In the genomic region with DNA sequence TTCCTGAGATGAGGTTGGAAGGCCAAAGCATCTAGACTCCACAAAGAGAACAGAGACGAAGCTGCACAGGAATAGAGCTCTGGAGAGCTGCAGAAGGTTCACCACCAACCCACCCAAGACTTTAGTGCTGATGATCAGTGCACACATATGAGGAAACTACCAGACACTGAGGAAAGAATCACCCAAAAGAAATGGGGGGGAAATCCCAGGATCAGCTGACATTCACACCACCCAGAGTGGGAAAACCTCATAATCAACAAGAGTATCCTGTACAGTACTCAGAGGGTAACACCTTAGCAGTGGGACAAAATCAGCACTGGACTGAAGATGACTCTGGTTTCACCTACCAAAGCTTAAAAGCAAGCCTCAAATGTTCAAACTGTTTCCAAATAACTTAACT, we compare ENCODE assay signal across 16 cellular contexts. TPM values are rescaled to one million over a fixed set of nuclear protein-coding genes. Genes with fewer than 3 reads are reported as not detected.
DNase-seq lines count a peak whose midpoint lies in the region; ATAC-seq and TF ChIP-seq lines count a peak whose summit lies in the region.
"Had no signal": no experiment of that assay in that cellular context is flagged by ENCODE, and none has a peak within 500 bp of the region (broad histone marks: within the 10 kb centered on the region; RNA-seq: fewer than 3 reads in every experiment).

No MANE protein-coding gene starts in this region.

- H3K4me3 Mint-ChIP-seq in activated naive CD8-positive, alpha-beta T cell treated with anti-CD3 and anti-CD28 coated beads, Interleukin-2, amount 50 U/mL, for 24 hours, result no peak overlapping the region
- H3K4me3 Mint-ChIP-seq in activated naive CD8-positive, alpha-beta T cell treated with anti-CD3 and anti-CD28 coated beads for 36 hours, result no peak overlapping the region
- no peak overlapping the region for H3K4me3 Mint-ChIP-seq in effector memory CD8-positive, alpha-beta T cell
- no peak overlapping the region for H3K4me3 Mint-ChIP-seq in neural crest cell
- H3K4me3 Mint-ChIP-seq: GM23338 had no signal

- TF ChIP-seq CTCF in neural crest cell (conservative IDR thresholded peaks at IDR 0.05), result no peak

- no peaks in the 10 kb centered on the region for H3K27me3 Mint-ChIP-seq in activated naive CD8-positive, alpha-beta T cell treated with anti-CD3 and anti-CD28 coated beads, Interleukin-2, amount 50 U/mL, for 24 hours
- H3K27me3 Mint-ChIP-seq in activated naive CD8-positive, alpha-beta T cell treated with anti-CD3 and anti-CD28 coated beads for 36 hours, result no peaks in the 10 kb centered on the region
- no peaks in the 10 kb centered on the region for H3K27me3 Mint-ChIP-seq in effector memory CD8-positive, alpha-beta T cell
- peaks cover 13% of the 10 kb centered on the region for H3K27me3 Mint-ChIP-seq in neural crest cell (ENCODE audit: low read depth)

- peaks cover 4% of the 10 kb centered on the region for H3K36me3 Mint-ChIP-seq in activated naive CD8-positive, alpha-beta T cell treated with anti-CD3 and anti-CD28 coated beads, Interleukin-2, amount 50 U/mL, for 24 hours (ENCODE audit: low read depth)
- H3K36me3 Mint-ChIP-seq in activated naive CD8-positive, alpha-beta T cell treated with anti-CD3 and anti-CD28 coated beads for 36 hours, result peaks cover 10% of the 10 kb centered on the region
- H3K36me3 Mint-ChIP-seq in effector memory CD8-positive, alpha-beta T cell (ENCODE audit: insufficient read depth), result peaks cover 2% of the 10 kb centered on the region
- peaks cover 5% of the 10 kb centered on the region for H3K36me3 Mint-ChIP-seq in neural crest cell (ENCODE audit: low read depth)

- H3K4me1 Mint-ChIP-seq in activated naive CD8-positive, alpha-beta T cell treated with anti-CD3 and anti-CD28 coated beads, Interleukin-2, amount 50 U/mL, for 24 hours, result peaks cover 37% of the 10 kb centered on the region
- peaks cover 26% of the 10 kb centered on the region for H3K4me1 Mint-ChIP-seq in activated naive CD8-positive, alpha-beta T cell treated with anti-CD3 and anti-CD28 coated beads for 36 hours
- H3K4me1 Mint-ChIP-seq in effector memory CD8-positive, alpha-beta T cell (ENCODE audit: low read depth in 2 of 2), result peaks cover 34 to 60% of the 10 kb centered on the region in 2 donors
- H3K4me1 Mint-ChIP-seq in neural crest cell, result peaks cover 10% of the 10 kb centered on the region

- peak; percentile 54 for ATAC-seq in activated naive CD8-positive, alpha-beta T cell treated with anti-CD3 and anti-CD28 coated beads, Interleukin-2, amount 50 U/mL, for 24 hours
- ATAC-seq in effector memory CD8-positive, alpha-beta T cell (replicated peaks), result peak; percentile 67
- no peak for ATAC-seq in GM21723 (IDR thresholded peaks at IDR 0.05; ENCODE audit: unreplicated experiment)
- ATAC-seq: GM23338 had no signal

- H3K9me3 Mint-ChIP-seq in activated naive CD8-positive, alpha-beta T cell treated with anti-CD3 and anti-CD28 coated beads, Interleukin-2, amount 50 U/mL, for 24 hours, result peaks cover 3% of the 10 kb centered on the region
- H3K9me3 Mint-ChIP-seq in activated naive CD8-positive, alpha-beta T cell treated with anti-CD3 and anti-CD28 coated beads for 36 hours, result peaks cover 6% of the 10 kb centered on the region
- H3K9me3 Mint-ChIP-seq in effector memory CD8-positive, alpha-beta T cell, result no peaks in the 10 kb centered on the region
- no peaks in the 10 kb centered on the region for H3K9me3 Mint-ChIP-seq in neural crest cell

- no peak overlapping the region for H3K27ac Mint-ChIP-seq in activated naive CD8-positive, alpha-beta T cell treated with anti-CD3 and anti-CD28 coated beads, Interleukin-2, amount 50 U/mL, for 24 hours
- no peak overlapping the region for H3K27ac Mint-ChIP-seq in activated naive CD8-positive, alpha-beta T cell treated with anti-CD3 and anti-CD28 coated beads for 36 hours
- no peak overlapping the region for H3K27ac Mint-ChIP-seq in effector memory CD8-positive, alpha-beta T cell
- H3K27ac Mint-ChIP-seq in neural crest cell (ENCODE audit: unreplicated experiment), result peak overlapping the region; percentile 28
- H3K27ac Mint-ChIP-seq: GM23338 had no signal

- no peak for DNase-seq in activated naive CD8-positive, alpha-beta T cell treated with anti-CD3 and anti-CD28 coated beads, Interleukin-2, amount 50 U/mL, for 24 hours
- no peak for DNase-seq in activated naive CD8-positive, alpha-beta T cell treated with anti-CD3 and anti-CD28 coated beads for 36 hours
- no peak for DNase-seq in effector memory CD8-positive, alpha-beta T cell
- no peak for DNase-seq in neural crest cell (ENCODE audit: low read depth, low spot score)
- DNase-seq in NCI-H1417 treated with DMSO at 0.1 percent for 48 hours (lab: John Stamatoyannopoulos, UW), result no peak
- no peak for DNase-seq in activated T-cell treated with anti-CD3 and anti-CD28 coated beads, Interleukin-2, amount 50 U/mL, for 48 hours
- DNase-seq: HCEC 1CT, NCI-H1105, NCI-H1694, NCI-H2081, NCI-H2171 treated with DMSO at 0.1 percent for 48 hours, NCI-H524 treated with DMSO at 0.1 percent for 48 hours, NCI-H82, SJCRH30 had no signal

RNA-seq across cellular contexts. Expression of gene DENND1B, which starts 36.4 kb away (rescaled TPM):
- 10 to 100 TPM; 11.8 to 13.3 TPM for total RNA-seq in activated naive CD8-positive, alpha-beta T cell treated with anti-CD3 and anti-CD28 coated beads for 36 hours
- total RNA-seq in neural crest cell, result 6.5 and 8.3 TPM in 2 replicates
